8 cellular contexts compared by ENCODE assay signal in genomic region chr17:7403902-7404736, GRCh38. TPM values are rescaled to one million over a fixed set of nuclear protein-coding genes. Genes with fewer than 3 reads are reported as not detected.
A peak's percentile ranks its signal among the peaks of the same experiment; 100 is the strongest.
DNase-seq lines count a peak whose midpoint lies in the region; ATAC-seq and TF ChIP-seq lines count a peak whose summit lies in the region.

TSS of gene TMEM256 (minus strand) at chr17:7404097. CDS start at chr17:7404084, 13 bp downstream.

- intact Hi-C loops in CD4-positive, alpha-beta T cell (cut with DNase I, micrococcal nuclease): loop anchor here (1.0 to 10.0 kb wide), 4 partner anchors 10 to 80 kb away; partner anchors contain the start of genes PLSCR3 (in 2 of the 2), KCTD11 (in 1 of the 2), POLR2A (in 1 of the 2) and TMEM102 (in 1 of the 2)
- intact Hi-C loops in lower lobe of right lung (cut with DNase I): no loop called here

- peaks cover 9% of the 10 kb centered on the region for H3K36me3 Mint-ChIP-seq in CD4-positive, alpha-beta T cell (ENCODE audit: low read depth)

- H3K4me3 ChIP-seq in lower lobe of right lung: peak within 1 kb of the TSS; percentile 77

- no peak for TF ChIP-seq CTCF in CD4-positive, alpha-beta T cell (IDR thresholded peaks at IDR 0.05)
- no peak for TF ChIP-seq CTCF in lower lobe of right lung (IDR thresholded peaks at IDR 0.05)

- CTCF ChIA-PET in CD4-positive, alpha-beta T cell (lab: Charles Lee): interaction anchor here (0.8 to 2.6 kb wide), 5 partner anchors 10 to 675 kb away, joined by 4 to 18 read pairs (median 6); partner anchors contain the start of genes PLSCR3 and TMEM102

- H3K27me3 Mint-ChIP-seq in CD4-positive, alpha-beta T cell: no peaks in the 10 kb centered on the region

- H3K27ac Mint-ChIP-seq in CD4-positive, alpha-beta T cell: peak within 1 kb of the TSS; percentile 87

- ATAC-seq in CD4-positive, alpha-beta T cell (ENCODE audit: poor library complexity): peak; percentile 88
- peak; percentile 97 for ATAC-seq in GM19463 (IDR thresholded peaks at IDR 0.05; ENCODE audit: unreplicated experiment)
- peak; percentile 96 for ATAC-seq in lower lobe of right lung

- POLR2A ChIA-PET in CD4-positive, alpha-beta T cell (lab: Charles Lee): interaction anchor here (0.6 to 2.9 kb wide), 25 partner anchors 9 to 368 kb away, joined by 3 to 37 read pairs (median 6); partner anchors contain the start of genes ACAP1, MPDU1, NEURL4 and PLSCR3

- peaks cover 30% of the 10 kb centered on the region for H3K4me1 Mint-ChIP-seq in CD4-positive, alpha-beta T cell (ENCODE audit: low read depth)

- peak within 1 kb of the TSS; percentile 98 for H3K4me3 Mint-ChIP-seq in CD4-positive, alpha-beta T cell

- no peaks in the 10 kb centered on the region for H3K36me3 ChIP-seq in lower lobe of right lung

- H3K4me1 ChIP-seq in lower lobe of right lung: peaks cover 20% of the 10 kb centered on the region

- no peaks in the 10 kb centered on the region for H3K9me3 Mint-ChIP-seq in CD4-positive, alpha-beta T cell

- no peaks in the 10 kb centered on the region for H3K9me3 ChIP-seq in CD4-positive, alpha-beta T cell (ENCODE audit: control insufficient read depth, low read length)
- no peaks in the 10 kb centered on the region for H3K9me3 ChIP-seq in lower lobe of right lung

- H3K27me3 ChIP-seq in CD4-positive, alpha-beta T cell (ENCODE audit: control insufficient read depth, insufficient read depth, low read length): no peaks in the 10 kb centered on the region
- no peaks in the 10 kb centered on the region for H3K27me3 ChIP-seq in lower lobe of right lung (ENCODE audit: low read depth)

- peak; percentile 90 to 96 (median 93) for DNase-seq in CD4-positive, alpha-beta T cell
- peak; percentile 94 for DNase-seq in HPDE6-E6E7 (ENCODE audit: extremely low spot score)
- DNase-seq in NK-92 (lab: John Stamatoyannopoulos, UW; ENCODE audit: unreplicated experiment): peak; percentile 95
- DNase-seq in activated CD8-positive, alpha-beta memory T cell treated with anti-CD3 and anti-CD28 coated beads for 1 hour (ENCODE audit: extremely low read depth in 1 of 2, low read depth in 1 of 2): peak; percentile 87 to 90
- peak; percentile 93 for DNase-seq in effector CD4-positive, alpha-beta T cell
- peak; percentile 98 for DNase-seq in lower lobe of right lung
- peak; percentile 87 to 97 (median 94) for DNase-seq in stimulated activated CD4-positive, alpha-beta T cell treated with anti-CD3 and anti-CD28 coated beads, TNF-alpha, amount 100 ng/mL, for 24 hours (ENCODE audit: low read depth in 3 of 3)

- no peak within 1 kb of the TSS for H3K27ac ChIP-seq in CD4-positive, alpha-beta T cell (ENCODE audit: low read depth, low read length)
- H3K27ac ChIP-seq in lower lobe of right lung: peak within 1 kb of the TSS; percentile 85

RNA-seq across cellular contexts. Expression of gene TMEM256, which starts in this region (rescaled TPM):
- 10 to 100 TPM; 29.0 to 29.4 TPM for total RNA-seq in CD4-positive, alpha-beta T cell
- total RNA-seq in lower lobe of right lung: 51.2 TPM
